In the genomic region with DNA sequence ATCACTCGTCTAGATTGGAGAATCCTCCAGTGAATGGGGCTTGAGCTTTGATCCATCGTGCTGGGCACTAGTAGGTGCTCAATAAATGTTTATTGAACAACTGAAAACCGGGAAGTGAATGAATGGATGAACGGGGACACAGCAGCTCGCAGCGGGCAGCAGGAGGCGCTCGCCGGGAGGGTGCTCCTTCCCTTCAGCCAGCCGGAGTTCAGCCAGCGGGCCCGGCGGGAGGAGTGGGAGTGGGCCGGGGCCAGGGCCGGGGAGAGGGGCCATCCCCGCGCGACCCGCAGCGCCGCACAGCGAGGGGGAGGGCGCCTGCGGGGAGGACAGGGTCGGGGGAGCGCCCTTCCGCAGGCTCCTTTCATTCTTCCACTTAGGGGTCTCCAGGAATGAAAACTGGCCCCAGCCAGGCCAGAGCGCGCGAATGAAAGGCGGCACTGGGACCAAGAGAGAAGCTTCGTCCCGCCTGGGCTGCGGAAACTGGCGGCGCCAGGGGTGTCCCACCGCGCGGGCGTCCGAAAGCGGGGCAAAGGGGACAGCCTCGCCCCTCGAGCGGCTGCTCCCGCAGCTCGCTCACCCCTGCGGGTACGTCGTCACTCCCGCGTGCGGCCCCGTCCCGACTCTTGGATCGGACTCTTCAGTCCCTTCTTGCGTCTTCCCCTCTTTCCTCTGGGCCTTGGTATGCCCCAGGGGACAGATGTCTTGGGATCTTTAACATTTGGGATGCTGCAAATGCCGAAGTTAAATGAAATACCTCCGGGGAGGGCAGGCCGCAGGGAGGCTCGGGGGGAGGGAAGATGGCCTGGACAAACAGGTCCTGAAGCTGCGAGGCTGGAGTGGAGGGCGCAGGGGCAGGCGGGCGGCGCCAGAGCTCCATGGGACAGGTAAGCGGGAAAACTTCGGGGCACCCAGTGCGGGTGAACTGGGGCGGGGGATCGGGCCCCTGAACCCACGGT, we compare ENCODE assay signal across 8 cellular contexts. TPM values are rescaled to one million over a fixed set of nuclear protein-coding genes. Genes with fewer than 3 reads are reported as not detected.
DNase-seq lines count a peak whose midpoint lies in the region; ATAC-seq and TF ChIP-seq lines count a peak whose summit lies in the region.

No MANE protein-coding gene starts in this region.

- intact Hi-C loops in HCT116 (cut with micrococcal nuclease), result no loop called here

- H3K27ac Mint-ChIP-seq in endothelial cell (ENCODE audit: unreplicated experiment), result peak overlapping the region; percentile 95

- H3K79me2 ChIP-seq in HCT116 (ENCODE audit: insufficient read depth, low read length), result no peaks in the 10 kb centered on the region; the same call in 1 of the 2 replicates

- RAD21 ChIA-PET in HCT116 (lab: Charles Lee; ENCODE audit: low non-redundant PET in 1 of 2, low total read pairs in 2 of 2, uncharacterized antibody in 2 of 2, unreplicated experiment in 2 of 2), result no interaction called here

- H3K36me3 Mint-ChIP-seq in endothelial cell (ENCODE audit: low read depth, unreplicated experiment), result peaks cover 5% of the 10 kb centered on the region

- POLR2A ChIA-PET in HCT116 (lab: Charles Lee), result interaction anchor here (1.2 kb wide), 2 partner anchors 12 to 14 kb away, joined by 3 to 4 read pairs; no protein-coding TSS in a partner anchor

- peak overlapping the region; percentile 72 for H3K27ac ChIP-seq in HCT116 (ENCODE audit: low read depth, low read length)
- peak overlapping the region; percentile 85 to 96 for H3K27ac ChIP-seq in mucosa of rectum (ENCODE audit: low read depth in 2 of 2, low read length in 2 of 2)

- H3K9me3 ChIP-seq in HCT116 (ENCODE audit: control insufficient read depth in 1 of 2, insufficient read depth in 1 of 2, low read depth in 1 of 2, low read length in 2 of 2), result no peaks in the 10 kb centered on the region
- H3K9me3 ChIP-seq in mucosa of rectum (ENCODE audit: control insufficient read depth in 2 of 2, low read length in 2 of 2), result no peaks in the 10 kb centered on the region

- CTCF ChIA-PET in HCT116 (lab: Charles Lee), result interaction anchor here (0.6 to 1.7 kb wide), 5 partner anchors 11 to 269 kb away, joined by 3 to 6 read pairs (median 4); no protein-coding TSS in a partner anchor

- TF ChIP-seq POLR2A in HCT116 (IDR thresholded peaks at IDR 0.05; ENCODE audit: borderline replicate concordance, extremely low read depth, insufficient read depth, insufficient read length), result no peak

- peaks cover 14% of the 10 kb centered on the region for H3K27me3 Mint-ChIP-seq in endothelial cell (ENCODE audit: unreplicated experiment)

- peaks cover 57% of the 10 kb centered on the region for H3K4me1 Mint-ChIP-seq in endothelial cell (ENCODE audit: unreplicated experiment)

- H3K9ac ChIP-seq in HCT116 (ENCODE audit: low read length), result peak overlapping the region; percentile 75
- peak overlapping the region; percentile 76 to 77 for H3K9ac ChIP-seq in mucosa of rectum (ENCODE audit: low read depth in 1 of 2, low read length in 2 of 2)

- peak; percentile 64 for ATAC-seq in HCT116

- H3K27me3 ChIP-seq in HCT116 (ENCODE audit: insufficient read depth, low read length) (no peaks in the 10 kb centered on the region), mucosa of rectum (ENCODE audit: control insufficient read depth in 2 of 2, insufficient read depth in 2 of 2, low read length in 2 of 2) (no peaks in the 10 kb centered on the region)

- no peaks in the 10 kb centered on the region for H3K9me2 ChIP-seq in HCT116 (ENCODE audit: insufficient read depth)

- DNase-seq in DMS53 treated with DMSO at 0.1 percent for 48 hours (lab: John Stamatoyannopoulos, UW; ENCODE audit: unreplicated experiment), result peak; percentile 52
- peak; percentile 54 for DNase-seq in HCT116 (ENCODE audit: low read depth, low spot score)
- DNase-seq in RPMI8226, result peak; percentile 71
- DNase-seq in endothelial cell (ENCODE audit: low spot score), result peak; percentile 76
- DNase-seq in NCI-H2029 treated with DMSO at 0.1 percent for 48 hours (lab: John Stamatoyannopoulos, UW), result no peak
- no peak for DNase-seq in AML-193 (lab: John Stamatoyannopoulos, UW)
- no peak for DNase-seq in NCI-H1092 treated with DMSO at 0.1 percent for 48 hours (lab: John Stamatoyannopoulos, UW)

- no TSS peak for BruUV-seq in HCT116 (replicated peaks; lab: Mats Ljungman, UMichigan)

- peak overlapping the region; percentile 80 for H2AFZ ChIP-seq in HCT116 (ENCODE audit: low read depth, low read length, poor library complexity, severe bottlenecking)

- TF ChIP-seq RAD21 in HCT116 (IDR thresholded peaks at IDR 0.05; ENCODE audit: low read depth), result no peak

- H3K36me3 ChIP-seq in HCT116 (ENCODE audit: control insufficient read depth in 1 of 2, insufficient read depth in 2 of 2, low read length in 2 of 2), result no peaks in the 10 kb centered on the region
- no peaks in the 10 kb centered on the region for H3K36me3 ChIP-seq in mucosa of rectum (ENCODE audit: control insufficient read depth in 2 of 2, insufficient read depth in 2 of 2, low read length in 2 of 2)

- H3K9me3 Mint-ChIP-seq in endothelial cell (ENCODE audit: unreplicated experiment), result no peaks in the 10 kb centered on the region

- TF ChIP-seq CTCF in HCT116 (IDR thresholded peaks at IDR 0.05 in 2 of 3, conservative IDR thresholded peaks at IDR 0.05 in 1 of 3; ENCODE audit: borderline replicate concordance in 1 of 3, insufficient read depth in 1 of 3, low read depth in 2 of 3, low read length in 2 of 3) (peak in 2 of 3 experiments; percentile 58 to 67; a peak in 4 of 6 replicates), endothelial cell (IDR thresholded peaks at IDR 0.05; ENCODE audit: unreplicated experiment) (peak; percentile 48)

- H3K4me2 ChIP-seq in HCT116 (ENCODE audit: low read length), result peak overlapping the region; percentile 97

- peak overlapping the region; percentile 57 to 72 for H3K4me3 ChIP-seq in HCT116 (replicated peaks in 1 of 2; ENCODE audit: low read depth in 1 of 2, low read length in 2 of 2)
- peak overlapping the region; percentile 73 to 75 for H3K4me3 ChIP-seq in mucosa of rectum (ENCODE audit: low read length in 2 of 2)

- H3K4me3 Mint-ChIP-seq in endothelial cell (ENCODE audit: unreplicated experiment), result peak overlapping the region; percentile 95

- no peaks in the 10 kb centered on the region for H4K20me1 ChIP-seq in HCT116 (ENCODE audit: insufficient read depth)

- H3K4me1 ChIP-seq in HCT116 (ENCODE audit: control insufficient read depth in 1 of 2, insufficient read depth in 2 of 2, low read length in 2 of 2), result peaks cover 36 to 60% of the 10 kb centered on the region in 2 experiments
- peaks cover 41 to 45% of the 10 kb centered on the region in 2 donors for H3K4me1 ChIP-seq in mucosa of rectum (ENCODE audit: control insufficient read depth in 2 of 2, insufficient read depth in 2 of 2, low read length in 2 of 2)

TF ChIP-seq in HCT116, 20 proteins besides CTCF, POLR2A, EP300 and RAD21:
- peak; percentile 49 for TF ChIP-seq YY1 (IDR thresholded peaks at IDR 0.05; ENCODE audit: extremely low read depth, insufficient replicate concordance, low read depth, low read length)
- no peak for TF ChIP-seq ELF1 (IDR thresholded peaks at IDR 0.05; ENCODE audit: borderline replicate concordance, low read depth)
- no peak for TF ChIP-seq FOSL1 (IDR thresholded peaks at IDR 0.05; ENCODE audit: low read depth)
- peak; percentile 33; the same call in 1 of the 2 replicates for TF ChIP-seq ZFX (IDR thresholded peaks at IDR 0.05)
- TF ChIP-seq JUND (IDR thresholded peaks at IDR 0.05), result no peak
- no peak for TF ChIP-seq ZNF274 (IDR thresholded peaks at IDR 0.05; ENCODE audit: low read depth, low read length)
- TF ChIP-seq TCF7L2 (IDR thresholded peaks at IDR 0.05; ENCODE audit: borderline replicate concordance, extremely low read depth, insufficient read depth, insufficient read length), result peak; percentile 45
- TF ChIP-seq, protein P1, sequence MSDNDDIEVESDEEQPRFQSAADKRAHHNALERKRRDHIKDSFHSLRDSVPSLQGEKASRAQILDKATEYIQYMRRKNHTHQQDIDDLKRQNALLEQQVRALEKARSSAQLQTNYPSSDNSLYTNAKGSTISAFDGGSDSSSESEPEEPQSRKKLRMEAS (IDR thresholded peaks at IDR 0.05), result no peak
- no peak for TF ChIP-seq EZH2phosphoT487 (IDR thresholded peaks at IDR 0.05; ENCODE audit: borderline replicate concordance)
- TF ChIP-seq POLR2AphosphoS5 (IDR thresholded peaks at IDR 0.05; ENCODE audit: low read depth, low read length), result peak; percentile 69

RNA-seq across cellular contexts. Expression of a gene that starts 3.6 kb away (rescaled TPM):
- total RNA-seq in HCT116 (2021; ENCODE audit: unreplicated experiment) (18.8 TPM), endothelial cell (ENCODE audit: unreplicated experiment) (35.8 TPM)
- 27.0 and 30.4 TPM in 2 replicates for polyA plus RNA-seq in HCT116 (2012)

RNA-seq across cellular contexts. Expression of a gene that starts 18.3 kb away (rescaled TPM):
- not detected for total RNA-seq in HCT116 (2021; ENCODE audit: unreplicated experiment)
- polyA plus RNA-seq in HCT116 (2012), result not detected in 2 replicates
- total RNA-seq in endothelial cell (ENCODE audit: unreplicated experiment), result not detected

Comparison
In these comparisons a context has a peak if more than half of its experiments do, and no peak if none do; other contexts are left out.
1. DNase-seq: peak in DMS53 treated with DMSO at 0.1 percent for 48 hours (single experiment), HCT116 (single experiment), RPMI8226 (single experiment) and endothelial cell (single experiment); none in NCI-H2029 treated with DMSO at 0.1 percent for 48 hours (single experiment), AML-193 (0 of 2) and NCI-H1092 treated with DMSO at 0.1 percent for 48 hours (single experiment).